Comparison of ENCODE assay signal across 21 cellular contexts in the genomic region with DNA sequence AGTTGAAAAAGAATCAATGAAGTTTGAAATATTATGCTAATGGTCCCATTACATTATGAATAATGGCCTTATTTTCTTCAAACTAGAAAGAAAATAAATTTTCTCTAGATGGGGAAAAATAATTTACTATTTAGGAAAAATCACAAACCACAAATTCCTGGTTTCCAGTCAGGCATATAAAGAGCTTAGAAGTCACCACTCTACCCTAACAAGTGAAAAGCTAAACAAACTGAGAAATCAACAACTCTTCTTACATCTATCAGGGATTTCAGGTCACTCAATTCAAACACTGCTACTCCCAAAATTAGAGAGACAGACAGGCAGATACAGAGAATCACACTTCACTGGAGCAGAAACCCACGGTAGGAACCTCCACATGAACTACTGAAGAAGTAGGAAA.
"Had no signal": no experiment of that assay in that cellular context is flagged by ENCODE, and none has a peak within 500 bp of the region (broad histone marks: within the 10 kb centered on the region; RNA-seq: fewer than 3 reads in every experiment).

No MANE protein-coding gene starts in this region.

- H2AFZ ChIP-seq: neural progenitor cell had no signal

- H3K9ac ChIP-seq: neural progenitor cell had no signal

- H3K4me1 ChIP-seq: esophagus muscularis mucosa, gastroesophageal sphincter, neural progenitor cell, right lobe of liver, suprapubic skin, tibial artery, upper lobe of right lung, vagina had no signal

- DNase-seq: effector memory CD4-positive, alpha-beta T cell; foreskin fibroblast; immature natural killer cell; kidney; natural killer cell; nucleus accumbens; ovary; right lobe of liver; stimulated activated CD4-positive, alpha-beta T cell treated with anti-CD3 and anti-CD28 coated beads, Interleukin-4, amount 100 ng/mL, for 1 hour; stimulated activated CD8-positive, alpha-beta memory T cell treated with anti-CD3 and anti-CD28 coated beads, Interleukin-4, amount 100 ng/mL, for 48 hours; stimulated activated naive CD8-positive, alpha-beta T cell treated with anti-CD3 and anti-CD28 coated beads, Interleukin-15, Interleukin-2, amounts not matched to agents 100 U/mL and 50 U/mL, for 24 hours; tibial artery; upper lobe of right lung had no signal

- H3K4me3 ChIP-seq: esophagus muscularis mucosa, gastroesophageal sphincter, neural progenitor cell, ovary, right lobe of liver, suprapubic skin, tibial artery, upper lobe of right lung, vagina had no signal

- H3K36me3 ChIP-seq: esophagus muscularis mucosa, gastroesophageal sphincter, neural progenitor cell, ovary, right lobe of liver, suprapubic skin, tibial artery, upper lobe of right lung, vagina had no signal

- ATAC-seq: gastroesophageal sphincter; left lobe of liver; natural killer cell; right lobe of liver; stimulated activated effector memory CD8-positive, alpha-beta T cell treated with anti-CD3 and anti-CD28 coated beads, Interleukin-12 subunit alpha, Interleukin-12 subunit beta, amount 100 ng/mL, for 72 hours; stimulated activated naive CD8-positive, alpha-beta T cell treated with anti-CD3 and anti-CD28 coated beads, Interleukin-15, Interleukin-2, amounts not matched to agents 100 U/mL and 50 U/mL, for 24 hours; upper lobe of right lung had no signal

- H3K27ac ChIP-seq: epithelial cell of prostate, esophagus muscularis mucosa, gastroesophageal sphincter, neural progenitor cell, ovary, right lobe of liver, suprapubic skin, tibial artery, upper lobe of right lung, vagina had no signal

- H3K4me2 ChIP-seq: neural progenitor cell had no signal

- H3K9me3 ChIP-seq: esophagus muscularis mucosa, gastroesophageal sphincter, ovary, right lobe of liver, suprapubic skin, tibial artery, upper lobe of right lung, vagina had no signal

- H3K27me3 ChIP-seq: esophagus muscularis mucosa, gastroesophageal sphincter, neural progenitor cell, ovary, right lobe of liver, suprapubic skin, tibial artery, upper lobe of right lung, vagina had no signal
